In genomic region chr5:1666221-1666620, GRCh38 we compare ENCODE assay signal across 19 cellular contexts.
DNase-seq lines count a peak whose midpoint lies in the region; ATAC-seq and TF ChIP-seq lines count a peak whose summit lies in the region.
"Had no signal": no experiment of that assay in that cellular context is flagged by ENCODE, and none has a peak within 500 bp of the region (broad histone marks: within the 10 kb centered on the region; RNA-seq: fewer than 3 reads in every experiment).

No MANE protein-coding gene starts in this region.

- TF ChIP-seq CTCF in GM10266 (IDR thresholded peaks at IDR 0.05; ENCODE audit: control insufficient read depth, insufficient read depth, low read depth, missing control alignments): no peak
- TF ChIP-seq CTCF in nephron progenitor cell (IDR thresholded peaks at IDR 0.05): no peak

- intact Hi-C loops in CD4-positive, alpha-beta memory T cell (cut with micrococcal nuclease): no loop called here

- peak overlapping the region; percentile 11 to 81 (median 46) for H3K4me3 Mint-ChIP-seq in CD4-positive, alpha-beta memory T cell
- peak overlapping the region; percentile 30 to 41 for H3K4me3 Mint-ChIP-seq in effector memory CD8-positive, alpha-beta T cell
- H3K4me3 Mint-ChIP-seq in nephron progenitor cell: peak overlapping the region; percentile 57
- H3K4me3 Mint-ChIP-seq: activated CD4-positive, alpha-beta memory T cell treated with anti-CD3 and anti-CD28 coated beads, Interleukin-2, amount 10 ng/mL, durations not matched to agents 7 days and 5 days; T-helper 1 cell treated with Interleukin-12 subunit alpha and Interleukin-12 subunit beta and Interleukin-4 antibody, amounts not matched to agents 30 μg/mL and 1 μg/mL, for 36 hours had no signal

- H3K4me1 ChIP-seq in CD4-positive, alpha-beta memory T cell (ENCODE audit: insufficient read depth, low read length): peaks cover 4% of the 10 kb centered on the region

- DNase-seq in CD4-positive, alpha-beta memory T cell: no peak
- DNase-seq in GM10266 (ENCODE audit: extremely low spot score) (peak; percentile 23), nephron progenitor cell (no peak), NCI-H2196 treated with DMSO at 0.1 percent for 48 hours (lab: John Stamatoyannopoulos, UW; ENCODE audit: unreplicated experiment) (no peak)
- no peak for DNase-seq in effector memory CD8-positive, alpha-beta T cell
- DNase-seq: activated CD4-positive, alpha-beta memory T cell treated with anti-CD3 and anti-CD28 coated beads, Interleukin-2, amount 10 ng/mL, durations not matched to agents 7 days and 5 days; activated naive CD4-positive, alpha-beta T cell treated with anti-CD3 and anti-CD28 coated beads, Interleukin-2, amount 50 U/mL, for 16 hours; activated T-cell treated with anti-CD3 and anti-CD28 coated beads, Interleukin-2, amount 50 U/mL, for 1 hour; effector memory CD4-positive, alpha-beta T cell; MM.1S; NCI-H187; NCI-H748 treated with DMSO at 0.1 percent for 48 hours; stimulated activated CD4-positive, alpha-beta T cell treated with anti-CD3 and anti-CD28 coated beads, Interleukin-4, amount 100 ng/mL, for 24 hours; stimulated activated naive CD8-positive, alpha-beta T cell treated with anti-CD3 and anti-CD28 coated beads, Interleukin-15, amount 100 ng/mL, for 72 hours; trophoblast cell had no signal

- H3K27me3 Mint-ChIP-seq in CD4-positive, alpha-beta memory T cell: peaks cover 55 to 64% of the 10 kb centered on the region in 2 donors
- peaks cover 69 to 86% of the 10 kb centered on the region in 2 donors for H3K27me3 Mint-ChIP-seq in effector memory CD8-positive, alpha-beta T cell
- H3K27me3 Mint-ChIP-seq in nephron progenitor cell (ENCODE audit: low read depth, poor library complexity): peaks cover 74% of the 10 kb centered on the region

- ATAC-seq in effector memory CD8-positive, alpha-beta T cell (replicated peaks): no peak
- ATAC-seq in HG03354 (IDR thresholded peaks at IDR 0.05; ENCODE audit: poor library complexity, severe bottlenecking, unreplicated experiment) (no peak), HG03378 (IDR thresholded peaks at IDR 0.05; ENCODE audit: unreplicated experiment) (no peak)

- no peak overlapping the region for H3K27ac ChIP-seq in CD4-positive, alpha-beta memory T cell (ENCODE audit: low read depth, low read length)
- H3K27ac ChIP-seq: neutrophil had no signal

- H3K36me3 Mint-ChIP-seq in CD4-positive, alpha-beta memory T cell: no peaks in the 10 kb centered on the region
- no peaks in the 10 kb centered on the region for H3K36me3 Mint-ChIP-seq in effector memory CD8-positive, alpha-beta T cell (ENCODE audit: insufficient read depth)
- no peaks in the 10 kb centered on the region for H3K36me3 Mint-ChIP-seq in nephron progenitor cell (ENCODE audit: low read depth)

- POLR2A ChIA-PET in CD4-positive, alpha-beta memory T cell (lab: Charles Lee; ENCODE audit: partially characterized antibody): no interaction called here

- CTCF ChIA-PET in CD4-positive, alpha-beta memory T cell (lab: Charles Lee; ENCODE audit: partially characterized antibody): no interaction called here

- no peaks in the 10 kb centered on the region for H3K9me3 Mint-ChIP-seq in CD4-positive, alpha-beta memory T cell
- no peaks in the 10 kb centered on the region for H3K9me3 Mint-ChIP-seq in effector memory CD8-positive, alpha-beta T cell
- peaks cover 7% of the 10 kb centered on the region for H3K9me3 Mint-ChIP-seq in nephron progenitor cell
- H3K9me3 Mint-ChIP-seq: activated CD4-positive, alpha-beta memory T cell treated with anti-CD3 and anti-CD28 coated beads, Interleukin-2, amount 10 ng/mL, durations not matched to agents 7 days and 5 days; stimulated activated naive CD8-positive, alpha-beta T cell treated with anti-CD3 and anti-CD28 coated beads, Interleukin-15, amount 100 ng/mL, for 72 hours; T-helper 1 cell treated with Interleukin-12 subunit alpha and Interleukin-12 subunit beta and Interleukin-4 antibody, amounts not matched to agents 30 μg/mL and 1 μg/mL, for 36 hours had no signal

- no peak overlapping the region for H3K4me3 ChIP-seq in CD4-positive, alpha-beta memory T cell (ENCODE audit: low read length in 2 of 2)

- peaks cover 19% of the 10 kb centered on the region for H3K27me3 ChIP-seq in CD4-positive, alpha-beta memory T cell (ENCODE audit: insufficient read depth, low read length)

- no peaks in the 10 kb centered on the region for H3K9me3 ChIP-seq in CD4-positive, alpha-beta memory T cell (ENCODE audit: control insufficient read depth in 1 of 2, low read length in 2 of 2)
- H3K9me3 ChIP-seq: neutrophil had no signal

- H3K4me1 Mint-ChIP-seq in CD4-positive, alpha-beta memory T cell: peaks cover 8 to 20% (median 14%) of the 10 kb centered on the region in 4 donors
- H3K4me1 Mint-ChIP-seq in effector memory CD8-positive, alpha-beta T cell (ENCODE audit: low read depth in 2 of 2): peaks cover 5 to 9% of the 10 kb centered on the region in 2 donors
- peaks cover 18% of the 10 kb centered on the region for H3K4me1 Mint-ChIP-seq in nephron progenitor cell

- H3K36me3 ChIP-seq in CD4-positive, alpha-beta memory T cell (ENCODE audit: insufficient read depth, low read length): no peaks in the 10 kb centered on the region
- H3K36me3 ChIP-seq: neutrophil had no signal

- H3K27ac Mint-ChIP-seq in CD4-positive, alpha-beta memory T cell: no peak overlapping the region
- H3K27ac Mint-ChIP-seq in effector memory CD8-positive, alpha-beta T cell: no peak overlapping the region
- H3K27ac Mint-ChIP-seq in nephron progenitor cell: peak overlapping the region; percentile 47
- H3K27ac Mint-ChIP-seq: activated CD4-positive, alpha-beta memory T cell treated with anti-CD3 and anti-CD28 coated beads, Interleukin-2, amount 10 ng/mL, durations not matched to agents 7 days and 5 days; stimulated activated naive CD8-positive, alpha-beta T cell treated with anti-CD3 and anti-CD28 coated beads, Interleukin-15, amount 100 ng/mL, for 72 hours; T-helper 1 cell treated with Interleukin-12 subunit alpha and Interleukin-12 subunit beta and Interleukin-4 antibody, amounts not matched to agents 30 μg/mL and 1 μg/mL, for 36 hours had no signal
